ENCODE assay signal across 8 cellular contexts in genomic region chr10:84613336-84614021, GRCh38.
A peak's percentile ranks its signal among the peaks of the same experiment; 100 is the strongest.
DNase-seq lines count a peak whose midpoint lies in the region; ATAC-seq, FAIRE-seq and TF ChIP-seq lines count a peak whose summit lies in the region.

No MANE protein-coding gene starts in this region.

- 4% methylated on average over 7 of the region's 7 CpGs for WGBS in K562 (ENCODE audit: insufficient coverage, low coverage, missing lambda C conversion rate)
- WGBS in HepG2 (ENCODE audit: low lambda C conversion rate) = 18% methylated on average over 6 of the region's 7 CpGs

- no peak overlapping the region for H3K9ac ChIP-seq in K562 (ENCODE audit: insufficient read depth in 1 of 2, low read depth in 2 of 2, low read length in 2 of 2)
- no peak overlapping the region for H3K9ac ChIP-seq in HepG2 (ENCODE audit: insufficient read depth, low read depth, low read length)

- DNase-seq in EL = peak; percentile 30
- peak; percentile 2 to 46 for DNase-seq in HAP-1 (ENCODE audit: low spot score in 2 of 2)
- peak; percentile 44 for DNase-seq in NCI-H2029 treated with DMSO at 0.1 percent for 48 hours (lab: John Stamatoyannopoulos, UW)
- peak in 3 of 4 experiments; percentile 11 to 51 (median 33) for DNase-seq in K562 (ENCODE audit: extremely low read depth in 1 of 4, low spot score in 3 of 4)
- DNase-seq in HepG2 (ENCODE audit: low spot score) = peak; percentile 77
- DNase-seq in stimulated activated CD4-positive, alpha-beta T cell treated with anti-CD3 and anti-CD28 coated beads, Interleukin-15, amount 100 ng/mL, for 24 hours = no peak

- intact Hi-C loops in K562 (cut with micrococcal nuclease) (loop anchor here (2.0 kb wide), 1 partner anchor 73 kb away; no protein-coding TSS in a partner anchor), HepG2 (cut with micrococcal nuclease; ENCODE audit: unreplicated experiment) (loop anchor here (1.0 to 2.0 kb wide), 4 partner anchors 73 to 239 kb away; no protein-coding TSS in a partner anchor)

- H3K4me3 ChIP-seq in HAP-1 (no peak overlapping the region), K562 (no peak overlapping the region), HepG2 (replicated peaks in 1 of 3; ENCODE audit: insufficient read depth in 1 of 3, low read depth in 2 of 3, low read length in 3 of 3) (no peak overlapping the region)

- H3K4me1 ChIP-seq in HAP-1 = no peaks in the 10 kb centered on the region
- no peaks in the 10 kb centered on the region for H3K4me1 ChIP-seq in K562 (replicated peaks in 1 of 2; ENCODE audit: control insufficient read depth in 2 of 2, insufficient read depth in 2 of 2, low read length in 2 of 2)
- no peaks in the 10 kb centered on the region for H3K4me1 ChIP-seq in HepG2 (ENCODE audit: insufficient read depth, low read length)

- H3K27me3 ChIP-seq in HAP-1 (ENCODE audit: low read depth) (no peaks in the 10 kb centered on the region; the same call in 1 of the 2 replicates), K562 (ENCODE audit: control insufficient read depth in 2 of 2, insufficient read depth in 2 of 2, low read length in 2 of 2) (no peaks in the 10 kb centered on the region), HepG2 (ENCODE audit: control insufficient read depth in 1 of 2, insufficient read depth in 2 of 2, low read length in 2 of 2) (no peaks in the 10 kb centered on the region)

- no peaks in the 10 kb centered on the region for H3K79me2 ChIP-seq in K562 (ENCODE audit: control insufficient read depth, insufficient read depth, low read length)
- H3K79me2 ChIP-seq in HepG2 (ENCODE audit: insufficient read depth, low read length) = no peaks in the 10 kb centered on the region

- CTCF ChIA-PET in K562 (lab: Yijun Ruan, JAX; ENCODE audit: low intra/inter-chr PET ratio) = interaction anchor here (0.9 kb wide), 1 partner anchor 1764 kb away, joined by 3 read pairs; no protein-coding TSS in a partner anchor
- CTCF ChIA-PET in HepG2 (lab: Yijun Ruan, JAX; ENCODE audit: low intra/inter-chr PET ratio, low total read pairs) = interaction anchor here (1.2 to 2.3 kb wide), 4 partner anchors 73 to 349 kb away, joined by 3 to 17 read pairs (median 6); no protein-coding TSS in a partner anchor

- H3K36me3 ChIP-seq in HAP-1 (replicated peaks) = no peaks in the 10 kb centered on the region
- no peaks in the 10 kb centered on the region for H3K36me3 ChIP-seq in K562 (ENCODE audit: control insufficient read depth, insufficient read depth, low read length)
- no peaks in the 10 kb centered on the region for H3K36me3 ChIP-seq in HepG2 (replicated peaks in 1 of 2; ENCODE audit: control insufficient read depth in 1 of 2, insufficient read depth in 2 of 2, low read length in 2 of 2)

- TF ChIP-seq RAD21 in K562 (CRISPR knock-in tag; conservative IDR thresholded peaks at IDR 0.05 in 1 of 2, IDR thresholded peaks at IDR 0.05 in 1 of 2) = peak; percentile 42 to 71
- peak; percentile 83 for TF ChIP-seq RAD21 in HepG2 (CRISPR knock-in tag; IDR thresholded peaks at IDR 0.05)

- H2AFZ ChIP-seq in K562 (ENCODE audit: low read depth, low read length) (no peak overlapping the region; the same call in 1 of the 2 replicates), HepG2 (ENCODE audit: low read length) (no peak overlapping the region)

- BruUV-seq in K562 (replicated peaks; lab: Mats Ljungman, UMichigan) (no TSS peak), HepG2 (replicated peaks; lab: Mats Ljungman, UMichigan) (no TSS peak)

- H4K20me1 ChIP-seq in K562 (replicated peaks; ENCODE audit: control insufficient read depth, insufficient read depth, low read length) (no peaks in the 10 kb centered on the region; the same call in 1 of the 2 replicates), HepG2 (ENCODE audit: insufficient read depth, low read length) (no peaks in the 10 kb centered on the region)

- TF ChIP-seq EP300 in K562 (IDR thresholded peaks at IDR 0.05; ENCODE audit: low read length) (no peak), HepG2 (IDR thresholded peaks at IDR 0.05; ENCODE audit: low read depth in 2 of 2, low read length in 2 of 2) (no peak), HepG2 (CRISPR knock-in tag; IDR thresholded peaks at IDR 0.05; ENCODE audit: borderline replicate concordance) (no peak)

- no peaks in the 10 kb centered on the region for H3K9me3 ChIP-seq in HAP-1
- H3K9me3 ChIP-seq in K562 (replicated peaks; ENCODE audit: control insufficient read depth, insufficient read depth, low read depth, low read length) = no peaks in the 10 kb centered on the region
- no peaks in the 10 kb centered on the region for H3K9me3 ChIP-seq in HepG2 (ENCODE audit: low read length)

- ATAC-seq in K562 (peak; percentile 94), HepG2 (peak; percentile 100), HG02623 (IDR thresholded peaks at IDR 0.05; ENCODE audit: unreplicated experiment) (no peak), HG03135 (IDR thresholded peaks at IDR 0.05; ENCODE audit: unreplicated experiment) (no peak)

- peak; percentile 65 for FAIRE-seq in K562 (lab: Jason Lieb, UNC)
- FAIRE-seq in HepG2 (lab: Jason Lieb, UNC) = peak; percentile 93

- no peaks in the 10 kb centered on the region for H3K9me1 ChIP-seq in K562 (ENCODE audit: control insufficient read depth, insufficient read depth, low read length)

- TF ChIP-seq POLR2A in K562 (conservative IDR thresholded peaks at IDR 0.05) (no peak), HepG2 (IDR thresholded peaks at IDR 0.05; ENCODE audit: insufficient read depth in 1 of 2, low read depth in 2 of 2, low read length in 2 of 2) (no peak)

- H3K4me2 ChIP-seq in K562 (ENCODE audit: insufficient read depth, low read length) = no peak overlapping the region
- peak overlapping the region; percentile 35; the same call in 1 of the 2 replicates for H3K4me2 ChIP-seq in HepG2 (ENCODE audit: low read depth, low read length)

- no peak overlapping the region for H3K27ac ChIP-seq in K562 (ENCODE audit: extremely low read depth, low read depth, low read length)
- H3K27ac ChIP-seq in HepG2 (ENCODE audit: extremely low read length, insufficient read depth, low read length) = no peak overlapping the region

- POLR2A ChIA-PET in K562 (lab: Yijun Ruan, JAX) = interaction anchor here (0.6 to 1.0 kb wide), 2 partner anchors 109 to 303 kb away, joined by 3 read pairs; no protein-coding TSS in a partner anchor
- POLR2A ChIA-PET in HepG2 (lab: Yijun Ruan, JAX) = no interaction called here

- in situ Hi-C loops in HAP-1 (cut with MboI; ENCODE audit: low sequenced_read_pairs) (no loop called here), K562 (cut with MboI) (no loop called here), HepG2 (cut with HindIII; ENCODE audit: extremely low pct_ligation_motif_present, low pct_unique_long_range_greater_than_20kb) (loop anchor here (5.0 kb wide), 1 partner anchor 129 kb away; no protein-coding TSS in a partner anchor)

- TF ChIP-seq CTCF in K562 (IDR thresholded peaks at IDR 0.05 in 2 of 3, conservative IDR thresholded peaks at IDR 0.05 in 1 of 3; ENCODE audit: insufficient read depth in 2 of 3, low read depth in 1 of 3, low read length in 3 of 3) (peak; percentile 42 to 65 (median 62)), HepG2 (CRISPR knock-in tag; IDR thresholded peaks at IDR 0.05) (peak; percentile 87)

TF ChIP-seq in K562, 482 proteins besides CTCF, POLR2A, EP300 and RAD21 (continues in another document):
- TF ChIP-seq ZNF766 (CRISPR knock-in tag; conservative IDR thresholded peaks at IDR 0.05) (no peak), TCF3 (CRISPR knock-in tag; IDR thresholded peaks at IDR 0.05) (no peak), ZNF668 (CRISPR knock-in tag; IDR thresholded peaks at IDR 0.05) (no peak), ELF4 (CRISPR knock-in tag; IDR thresholded peaks at IDR 0.05) (no peak), ARHGAP35 (IDR thresholded peaks at IDR 0.05; ENCODE audit: partially characterized antibody) (no peak), FUS (optimal IDR thresholded peaks at IDR 0.05; ENCODE audit: low read depth, low read length) (no peak), YBX1 (IDR thresholded peaks at IDR 0.05) (no peak), ESRRA (IDR thresholded peaks at IDR 0.05; ENCODE audit: borderline replicate concordance, low read depth) (peak; percentile 81), TRIM24 (IDR thresholded peaks at IDR 0.05) (no peak), BDP1 (IDR thresholded peaks at IDR 0.05; ENCODE audit: insufficient read depth, insufficient read length) (no peak)
- TF ChIP-seq, protein P1, sequence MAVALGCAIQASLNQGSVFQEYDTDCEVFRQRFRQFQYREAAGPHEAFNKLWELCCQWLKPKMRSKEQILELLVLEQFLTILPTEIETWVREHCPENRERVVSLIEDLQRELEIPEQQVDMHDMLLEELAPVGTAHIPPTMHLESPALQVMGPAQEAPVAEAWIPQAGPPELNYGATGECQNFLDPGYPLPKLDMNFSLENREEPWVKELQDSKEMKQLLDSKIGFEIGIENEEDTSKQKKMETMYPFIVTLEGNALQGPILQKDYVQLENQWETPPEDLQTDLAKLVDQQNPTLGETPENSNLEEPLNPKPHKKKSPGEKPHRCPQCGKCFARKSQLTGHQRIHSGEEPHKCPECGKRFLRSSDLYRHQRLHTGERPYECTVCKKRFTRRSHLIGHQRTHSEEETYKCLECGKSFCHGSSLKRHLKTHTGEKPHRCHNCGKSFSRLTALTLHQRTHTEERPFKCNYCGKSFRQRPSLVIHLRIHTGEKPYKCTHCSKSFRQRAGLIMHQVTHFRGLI (CRISPR knock-in tag; IDR thresholded peaks at IDR 0.05) = no peak

TF ChIP-seq in HepG2, 621 proteins besides CTCF, POLR2A, EP300 and RAD21 (continues in another document):
- TF ChIP-seq RFX1 (IDR thresholded peaks at IDR 0.05) (no peak), ZNF879 (CRISPR knock-in tag; IDR thresholded peaks at IDR 0.05) (no peak), ZNF816 (CRISPR knock-in tag; IDR thresholded peaks at IDR 0.05; ENCODE audit: borderline replicate concordance) (no peak), SMAD1 (CRISPR knock-in tag; IDR thresholded peaks at IDR 0.05; ENCODE audit: borderline replicate concordance, low read depth) (no peak), PHF8 (CRISPR knock-in tag; IDR thresholded peaks at IDR 0.05) (no peak)
- TF ChIP-seq, protein P2, sequence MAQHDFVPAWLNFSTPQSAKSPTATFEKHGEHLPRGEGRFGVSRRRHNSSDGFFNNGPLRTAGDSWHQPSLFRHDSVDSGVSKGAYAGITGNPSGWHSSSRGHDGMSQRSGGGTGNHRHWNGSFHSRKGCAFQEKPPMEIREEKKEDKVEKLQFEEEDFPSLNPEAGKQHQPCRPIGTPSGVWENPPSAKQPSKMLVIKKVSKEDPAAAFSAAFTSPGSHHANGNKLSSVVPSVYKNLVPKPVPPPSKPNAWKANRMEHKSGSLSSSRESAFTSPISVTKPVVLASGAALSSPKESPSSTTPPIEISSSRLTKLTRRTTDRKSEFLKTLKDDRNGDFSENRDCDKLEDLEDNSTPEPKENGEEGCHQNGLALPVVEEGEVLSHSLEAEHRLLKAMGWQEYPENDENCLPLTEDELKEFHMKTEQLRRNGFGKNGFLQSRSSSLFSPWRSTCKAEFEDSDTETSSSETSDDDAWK (CRISPR knock-in tag; IDR thresholded peaks at IDR 0.05) = no peak
- TF ChIP-seq, protein P3, sequence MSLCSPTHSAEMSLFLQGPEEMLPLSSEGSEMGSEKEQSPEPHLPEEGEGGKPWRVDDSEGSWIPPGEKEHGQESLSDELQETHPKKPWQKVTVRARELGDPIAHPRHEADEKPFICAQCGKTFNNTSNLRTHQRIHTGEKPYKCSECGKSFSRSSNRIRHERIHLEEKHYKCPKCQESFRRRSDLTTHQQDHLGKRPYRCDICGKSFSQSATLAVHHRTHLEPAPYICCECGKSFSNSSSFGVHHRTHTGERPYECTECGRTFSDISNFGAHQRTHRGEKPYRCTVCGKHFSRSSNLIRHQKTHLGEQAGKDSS (CRISPR knock-in tag; IDR thresholded peaks at IDR 0.05; ENCODE audit: borderline replicate concordance, low read depth) = no peak

Comparison
In these comparisons a context has a peak if more than half of its experiments do, and no peak if none do; other contexts are left out.
1. ATAC-seq: peak in K562 (single experiment) and HepG2 (single experiment); none in HG02623 (single experiment) and HG03135 (single experiment).